11 cellular contexts compared by ENCODE assay signal in the genomic region with DNA sequence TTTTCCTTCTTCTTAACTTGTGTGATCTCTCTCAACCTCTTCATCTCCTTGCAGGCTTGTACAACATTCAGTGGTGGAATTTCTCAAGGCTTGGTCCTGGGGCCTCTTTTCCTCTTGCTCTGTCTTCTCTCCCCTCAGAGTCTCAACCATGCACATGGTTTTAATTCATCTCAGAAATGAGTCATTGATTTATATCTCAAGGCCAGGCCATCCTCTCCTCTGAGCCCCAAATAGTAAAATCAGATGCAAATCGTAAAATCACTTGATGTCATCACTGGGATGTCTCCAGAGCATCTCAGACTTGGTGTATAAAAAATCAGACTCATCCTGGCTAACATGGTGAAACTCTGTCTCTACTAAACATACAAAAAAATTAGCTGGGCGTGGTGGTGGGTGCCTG.
"Had no signal": no experiment of that assay in that cellular context is flagged by ENCODE, and none has a peak within 500 bp of the region (broad histone marks: within the 10 kb centered on the region; RNA-seq: fewer than 3 reads in every experiment).

No MANE protein-coding gene starts in this region.

- H3K36me3 ChIP-seq: tibial artery, uterus, WERI-Rb-1 had no signal

- H3K27me3 ChIP-seq: tibial artery had no signal

- H2AFZ ChIP-seq: parathyroid adenoma had no signal

- H3K27ac Mint-ChIP-seq: activated CD4-positive, alpha-beta T cell treated with anti-CD3 and anti-CD28 coated beads for 36 hours; activated naive CD8-positive, alpha-beta T cell treated with anti-CD3 and anti-CD28 coated beads, Interleukin-2, amount 50 U/mL, for 24 hours had no signal

- ATAC-seq: activated CD4-positive, alpha-beta T cell treated with anti-CD3 and anti-CD28 coated beads for 36 hours; activated naive CD8-positive, alpha-beta T cell treated with anti-CD3 and anti-CD28 coated beads, Interleukin-2, amount 50 U/mL, for 24 hours; esophagus mucosa had no signal

- H3K4me3 Mint-ChIP-seq: activated CD4-positive, alpha-beta T cell treated with anti-CD3 and anti-CD28 coated beads for 36 hours; activated naive CD8-positive, alpha-beta T cell treated with anti-CD3 and anti-CD28 coated beads, Interleukin-2, amount 50 U/mL, for 24 hours; neural crest cell had no signal

- H3K9me3 Mint-ChIP-seq: activated naive CD8-positive, alpha-beta T cell treated with anti-CD3 and anti-CD28 coated beads, Interleukin-2, amount 50 U/mL, for 24 hours had no signal

- H3K4me3 ChIP-seq: dorsolateral prefrontal cortex, tibial artery, uterus had no signal

- H3K9me3 ChIP-seq: tibial artery, uterus had no signal

- DNase-seq: activated CD4-positive, alpha-beta T cell treated with anti-CD3 and anti-CD28 coated beads for 36 hours; activated naive CD4-positive, alpha-beta T cell treated with Interleukin-2 at 50 U/mL for 16 hours; activated naive CD8-positive, alpha-beta T cell treated with anti-CD3 and anti-CD28 coated beads, Interleukin-2, amount 50 U/mL, for 24 hours; dorsolateral prefrontal cortex; stimulated activated CD4-positive, alpha-beta T cell treated with anti-CD3 and anti-CD28 coated beads, Interleukin-4, amount 100 ng/mL, for 24 hours; tibial artery; uterus; WERI-Rb-1 had no signal

- H3K79me2 ChIP-seq: parathyroid adenoma had no signal

- H3K4me1 Mint-ChIP-seq: activated CD4-positive, alpha-beta T cell treated with anti-CD3 and anti-CD28 coated beads for 36 hours; activated naive CD8-positive, alpha-beta T cell treated with anti-CD3 and anti-CD28 coated beads, Interleukin-2, amount 50 U/mL, for 24 hours; neural crest cell had no signal

- H3K27ac ChIP-seq: dorsolateral prefrontal cortex, parathyroid adenoma, tibial artery, uterus, WERI-Rb-1 had no signal

- H3K4me1 ChIP-seq: parathyroid adenoma, uterus had no signal
